In the genomic region with DNA sequence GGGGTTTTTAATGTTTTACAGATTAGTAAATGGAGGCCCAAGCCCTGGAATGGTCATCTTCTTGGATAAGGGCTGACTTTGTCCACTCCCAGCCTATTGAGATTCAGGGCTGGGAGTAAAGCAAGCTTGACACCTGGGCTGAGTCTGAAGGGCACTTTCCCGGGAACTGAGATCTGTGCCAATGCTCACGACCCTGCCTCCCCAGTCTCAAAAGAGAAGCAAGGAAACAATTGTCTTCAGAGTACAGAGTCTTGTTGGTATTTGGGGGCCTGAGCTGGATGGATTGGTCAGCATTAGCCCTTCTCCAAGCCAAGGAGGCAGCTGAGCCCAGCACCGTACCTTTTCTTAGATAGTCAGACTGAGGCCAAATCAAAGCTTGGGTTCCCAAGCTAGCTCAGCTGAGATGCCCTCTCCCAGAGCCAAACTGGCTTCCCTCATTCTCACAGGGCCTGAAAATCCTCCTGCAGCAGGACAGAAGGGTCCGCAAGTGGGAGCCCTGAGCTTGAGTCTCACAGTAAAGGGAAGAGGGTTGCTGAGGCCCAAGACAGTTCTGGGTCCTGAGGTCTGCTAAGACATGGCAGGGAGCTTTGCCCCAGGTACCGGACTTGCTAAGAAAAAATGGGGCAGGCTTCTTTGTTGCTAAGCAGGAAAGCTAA, we compare ENCODE assay signal across 9 cellular contexts. TPM values are rescaled to one million over a fixed set of nuclear protein-coding genes. Genes with fewer than 3 reads are reported as not detected.
DNase-seq lines count a peak whose midpoint lies in the region; ATAC-seq and TF ChIP-seq lines count a peak whose summit lies in the region.
"Had no signal": no experiment of that assay in that cellular context is flagged by ENCODE, and none has a peak within 500 bp of the region (broad histone marks: within the 10 kb centered on the region; RNA-seq: fewer than 3 reads in every experiment).

No MANE protein-coding gene starts in this region.

- H3K27ac Mint-ChIP-seq in activated T-cell treated with anti-CD3 and anti-CD28 coated beads, Interleukin-2, amount 50 U/mL, for 72 hours = peak overlapping the region; percentile 54

- peak overlapping the region; percentile 90 to 96 for H3K4me3 Mint-ChIP-seq in activated T-cell treated with anti-CD3 and anti-CD28 coated beads, Interleukin-2, amount 50 U/mL, for 72 hours
- H3K4me3 Mint-ChIP-seq in activated T-cell treated with anti-CD3 and anti-CD28 coated beads, Interleukin-2, amount 50 U/mL, for 4 hours = no peak overlapping the region

- peaks cover 27 to 28% of the 10 kb centered on the region in 2 donors for H3K36me3 Mint-ChIP-seq in activated T-cell treated with anti-CD3 and anti-CD28 coated beads, Interleukin-2, amount 50 U/mL, for 72 hours (ENCODE audit: insufficient read depth in 2 of 2)
- H3K36me3 Mint-ChIP-seq in activated T-cell treated with anti-CD3 and anti-CD28 coated beads, Interleukin-2, amount 50 U/mL, for 4 hours (ENCODE audit: insufficient read depth) = peaks cover 25% of the 10 kb centered on the region

- H3K9me3 Mint-ChIP-seq in activated T-cell treated with anti-CD3 and anti-CD28 coated beads, Interleukin-2, amount 50 U/mL, for 72 hours = no peaks in the 10 kb centered on the region
- H3K9me3 Mint-ChIP-seq in activated T-cell treated with anti-CD3 and anti-CD28 coated beads, Interleukin-2, amount 50 U/mL, for 4 hours = no peaks in the 10 kb centered on the region

- no peak for TF ChIP-seq POLR2A in thyroid gland (IDR thresholded peaks at IDR 0.05)

- intact Hi-C loops in ascending aorta (cut with DNase I) (loop anchor here (5.0 kb wide), 1 partner anchor 40 kb away; no protein-coding TSS in a partner anchor), thyroid gland (cut with DNase I) (loop anchor here (5.0 kb wide), 1 partner anchor 50 kb away; no protein-coding TSS in a partner anchor)

- DNase-seq in activated T-cell treated with anti-CD3 and anti-CD28 coated beads, Interleukin-2, amount 50 U/mL, for 72 hours = no peak
- no peak for DNase-seq in activated T-cell treated with anti-CD3 and anti-CD28 coated beads, Interleukin-2, amount 50 U/mL, for 4 hours
- DNase-seq in ascending aorta (ENCODE audit: low spot score in 2 of 2) = no peak
- no peak for DNase-seq in lung (ENCODE audit: low spot score)
- peak in 1 of 2 donors; percentile 62 for DNase-seq in thyroid gland
- DNase-seq in stimulated activated CD4-positive, alpha-beta T cell treated with anti-CD3 and anti-CD28 coated beads, Interleukin-4, amount 100 ng/mL, for 4 hours = no peak
- DNase-seq in occipital lobe (lab: John Stamatoyannopoulos, UW) = no peak
- DNase-seq: NCI-H748 treated with DMSO at 0.1 percent for 48 hours had no signal

- H3K36me3 ChIP-seq in ascending aorta (peaks cover 22 to 24% of the 10 kb centered on the region in 2 donors), lung (ENCODE audit: control insufficient read depth in 2 of 2, insufficient read depth in 2 of 2, low read length in 2 of 2) (peaks cover 0 to 12% of the 10 kb centered on the region in 2 donors), thyroid gland (peaks cover 12 to 20% of the 10 kb centered on the region in 2 donors)

- no peaks in the 10 kb centered on the region for H3K9me3 ChIP-seq in ascending aorta
- no peaks in the 10 kb centered on the region for H3K9me3 ChIP-seq in lung (ENCODE audit: control insufficient read depth in 2 of 2, insufficient read depth in 1 of 2, low read length in 1 of 2)
- no peaks in the 10 kb centered on the region for H3K9me3 ChIP-seq in thyroid gland

- no peak for ATAC-seq in activated T-cell treated with anti-CD3 and anti-CD28 coated beads, Interleukin-2, amount 50 U/mL, for 72 hours (replicated peaks in 1 of 2)
- no peak for ATAC-seq in activated T-cell treated with anti-CD3 and anti-CD28 coated beads, Interleukin-2, amount 50 U/mL, for 4 hours
- ATAC-seq in lung (ENCODE audit: insufficient read depth, low FRiP score) (no peak), GM21423 (IDR thresholded peaks at IDR 0.05; ENCODE audit: unreplicated experiment) (no peak)

- peak overlapping the region; percentile 89 to 93 for H3K27ac ChIP-seq in ascending aorta
- peak overlapping the region; percentile 36 to 58 for H3K27ac ChIP-seq in lung (ENCODE audit: low read depth in 1 of 2, low read length in 1 of 2)
- peak overlapping the region; percentile 98 to 99 (median 98) for H3K27ac ChIP-seq in thyroid gland

- H3K4me3 ChIP-seq in ascending aorta (peak overlapping the region; percentile 15 to 86), lung (no peak overlapping the region), thyroid gland (replicated peaks in 1 of 3) (no peak overlapping the region)

- H3K4me1 Mint-ChIP-seq in activated T-cell treated with anti-CD3 and anti-CD28 coated beads, Interleukin-2, amount 50 U/mL, for 72 hours (ENCODE audit: low read depth) = peaks cover 47% of the 10 kb centered on the region
- H3K4me1 Mint-ChIP-seq in activated T-cell treated with anti-CD3 and anti-CD28 coated beads, Interleukin-2, amount 50 U/mL, for 4 hours (ENCODE audit: low read depth) = peaks cover 31% of the 10 kb centered on the region

- H3K4me1 ChIP-seq in ascending aorta (peaks cover 5 to 18% of the 10 kb centered on the region in 2 donors), lung (ENCODE audit: control insufficient read depth in 2 of 2, insufficient read depth in 2 of 2, low read length in 2 of 2) (peaks cover 0 to 6% of the 10 kb centered on the region in 2 donors), thyroid gland (peaks cover 31 to 38% of the 10 kb centered on the region in 2 donors)

- no peak for TF ChIP-seq CTCF in ascending aorta (IDR thresholded peaks at IDR 0.05)
- TF ChIP-seq CTCF in lung (IDR thresholded peaks at IDR 0.05; ENCODE audit: control extremely low read depth, extremely low read depth) = no peak
- no peak for TF ChIP-seq CTCF in thyroid gland (IDR thresholded peaks at IDR 0.05)

- H3K27me3 ChIP-seq in ascending aorta (no peaks in the 10 kb centered on the region), lung (ENCODE audit: control insufficient read depth, insufficient read depth) (no peaks in the 10 kb centered on the region), thyroid gland (no peaks in the 10 kb centered on the region)

- H3K27me3 Mint-ChIP-seq in activated T-cell treated with anti-CD3 and anti-CD28 coated beads, Interleukin-2, amount 50 U/mL, for 72 hours (ENCODE audit: low read depth) = no peaks in the 10 kb centered on the region
- no peaks in the 10 kb centered on the region for H3K27me3 Mint-ChIP-seq in activated T-cell treated with anti-CD3 and anti-CD28 coated beads, Interleukin-2, amount 50 U/mL, for 4 hours (ENCODE audit: low read depth)

- 82 to 83% methylated on average over 5 of the region's 5 CpGs for WGBS in lung, 2 donors
- WGBS in thyroid gland, 2 donors = 63 to 80% methylated on average over 5 of the region's 5 CpGs

RNA-seq across cellular contexts. Expression of a gene that starts 3.7 kb away (rescaled TPM):
- total RNA-seq in activated T-cell treated with anti-CD3 and anti-CD28 coated beads, Interleukin-2, amount 50 U/mL, for 72 hours = 1,000 to 10,000 TPM; 1,119 to 1,202 TPM
- total RNA-seq in activated T-cell treated with anti-CD3 and anti-CD28 coated beads, Interleukin-2, amount 50 U/mL, for 4 hours = 100 to 1,000 TPM; 240 to 268 (median 263) TPM
- total RNA-seq in ascending aorta (394 TPM), lung (100 to 1,000 TPM; 155 to 190 TPM), thyroid gland (100 to 1,000 TPM in 3 of 4 donors, 10 to 100 TPM in 1; 93.0 to 309 (median 134) TPM), occipital lobe (30.6 TPM)
- polyA plus RNA-seq in lung = 100 to 1,000 TPM in 1 of 2 donors, 10 to 100 TPM in 1; 55.3 to 188 TPM

Comparison
In these comparisons a context has a peak if more than half of its experiments do, and no peak if none do; other contexts are left out.
1. H3K27ac ChIP-seq: peak in every context shown above with its lines; median percentile 98 in thyroid gland; 91 in ascending aorta; 47 in lung.
2. H3K4me3 ChIP-seq: peak in ascending aorta (2 of 2); none in lung (single experiment) and thyroid gland (0 of 3).